In the genomic region with DNA sequence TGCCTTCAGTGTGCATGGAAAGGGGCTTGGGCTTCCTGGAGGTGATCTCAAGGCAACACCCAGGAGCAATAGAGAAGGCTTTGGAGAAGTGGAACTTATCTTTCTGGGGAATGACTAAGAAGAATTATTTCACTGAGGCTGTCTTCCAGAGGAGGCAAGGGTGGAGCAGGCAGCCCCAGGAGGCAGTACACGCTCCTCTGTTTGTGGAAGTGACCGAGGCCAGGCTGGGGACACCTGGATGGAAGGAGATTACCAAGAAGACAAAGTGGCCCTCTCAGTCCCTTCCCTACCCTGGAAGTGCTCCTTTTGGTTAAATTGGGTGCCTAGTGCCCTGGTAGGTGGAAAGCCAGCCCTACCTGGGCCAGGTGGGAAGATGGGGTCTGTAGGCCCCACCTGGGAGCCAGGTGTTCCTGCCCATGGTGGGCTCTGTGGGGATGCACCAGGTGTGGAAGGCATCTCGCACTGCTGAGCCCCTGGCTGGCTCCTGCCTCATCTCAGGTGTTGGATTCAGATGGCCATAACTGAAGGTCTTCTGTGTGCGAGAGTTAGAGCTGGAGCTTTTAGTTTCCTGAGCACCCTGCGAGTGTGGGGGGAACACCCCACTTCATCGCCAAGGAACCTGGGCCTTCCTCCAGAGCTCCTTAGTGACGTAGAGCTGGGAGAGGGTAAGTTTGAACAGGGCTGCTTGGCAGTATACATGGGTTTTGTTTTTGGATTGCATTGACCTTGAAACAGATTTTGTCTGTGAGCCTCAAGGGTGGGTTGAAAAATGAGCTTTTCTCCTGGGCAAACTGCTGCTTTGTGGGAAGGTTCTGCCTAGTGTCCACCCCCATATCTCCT, we compare ENCODE assay signal across 10 cellular contexts. TPM values are rescaled to one million over a fixed set of nuclear protein-coding genes. Genes with fewer than 3 reads are reported as not detected.
DNase-seq lines count a peak whose midpoint lies in the region; ATAC-seq and TF ChIP-seq lines count a peak whose summit lies in the region.
"Had no signal": no experiment of that assay in that cellular context is flagged by ENCODE, and none has a peak within 500 bp of the region (broad histone marks: within the 10 kb centered on the region; RNA-seq: fewer than 3 reads in every experiment).

No MANE protein-coding gene starts in this region.

- H3K27me3 ChIP-seq in left lung (no peaks in the 10 kb centered on the region), testis (no peaks in the 10 kb centered on the region)
- H3K27me3 ChIP-seq: neutrophil had no signal

- CTCF ChIA-PET in activated CD4-positive, alpha-beta T cell treated with anti-CD3 and anti-CD28 coated beads, Interleukin-2, amount 10 ng/mL, durations not matched to agents 7 days and 5 days (lab: Charles Lee), result interaction anchor here (0.8 to 3.0 kb wide), 10 partner anchors 9 to 79 kb away, joined by 3 to 20 read pairs (median 4); no protein-coding TSS in a partner anchor

- H3K4me3 Mint-ChIP-seq in activated CD4-positive, alpha-beta T cell treated with anti-CD3 and anti-CD28 coated beads, Interleukin-2, amount 10 ng/mL, durations not matched to agents 7 days and 5 days, result no peak overlapping the region
- peak overlapping the region; percentile 57 for H3K4me3 Mint-ChIP-seq in activated T-helper 17 cell treated with anti-CD3 and anti-CD28 coated beads, Interleukin-2, amount 50 U/mL, for 72 hours

- peaks cover 0 to 13% of the 10 kb centered on the region in 2 donors for H3K36me3 ChIP-seq in left lung
- H3K36me3 ChIP-seq in testis (ENCODE audit: low read depth, missing control alignments), result no peaks in the 10 kb centered on the region
- H3K36me3 ChIP-seq: neutrophil had no signal

- DNase-seq in activated CD4-positive, alpha-beta T cell treated with anti-CD3 and anti-CD28 coated beads, Interleukin-2, amount 10 ng/mL, durations not matched to agents 7 days and 5 days, result no peak
- no peak for DNase-seq in activated CD4-positive, alpha-beta T cell treated with anti-CD3 and anti-CD28 coated beads, Interleukin-2, amount 50 U/mL, for 4 hours
- DNase-seq in left lung (no peak), testis (peak; percentile 51), NCI-H748 treated with DMSO at 0.1 percent for 48 hours (lab: John Stamatoyannopoulos, UW) (no peak), sciatic nerve (ENCODE audit: low spot score) (no peak), kidney glomerular epithelial cell (lab: John Stamatoyannopoulos, UW) (no peak)
- DNase-seq: NCI-H187 treated with DMSO at 0.1 percent for 48 hours had no signal

- H3K4me1 ChIP-seq in left lung (peaks cover 41 to 55% of the 10 kb centered on the region in 2 donors), testis (peaks cover 58% of the 10 kb centered on the region)

- H3K9me3 Mint-ChIP-seq in activated CD4-positive, alpha-beta T cell treated with anti-CD3 and anti-CD28 coated beads, Interleukin-2, amount 10 ng/mL, durations not matched to agents 7 days and 5 days, result peaks cover 4% of the 10 kb centered on the region
- H3K9me3 Mint-ChIP-seq in activated T-helper 17 cell treated with anti-CD3 and anti-CD28 coated beads, Interleukin-2, amount 50 U/mL, for 72 hours, result no peaks in the 10 kb centered on the region

- TF ChIP-seq CTCF in left lung (IDR thresholded peaks at IDR 0.05) (no peak), testis (IDR thresholded peaks at IDR 0.05) (no peak)

- POLR2A ChIA-PET in activated CD4-positive, alpha-beta T cell treated with anti-CD3 and anti-CD28 coated beads, Interleukin-2, amount 10 ng/mL, durations not matched to agents 7 days and 5 days (lab: Charles Lee), result interaction anchor here (0.7 kb wide), 1 partner anchor 39 kb away, joined by 3 read pairs; no protein-coding TSS in a partner anchor

- H3K9me3 ChIP-seq in left lung (no peaks in the 10 kb centered on the region), testis (no peaks in the 10 kb centered on the region)
- H3K9me3 ChIP-seq: neutrophil had no signal

- 45 to 70% methylated on average over 5 to 7 of the region's 7 CpGs for WGBS in testis, 2 donors

- peaks cover 25% of the 10 kb centered on the region for H3K36me3 Mint-ChIP-seq in activated CD4-positive, alpha-beta T cell treated with anti-CD3 and anti-CD28 coated beads, Interleukin-2, amount 10 ng/mL, durations not matched to agents 7 days and 5 days (ENCODE audit: low read depth)
- H3K36me3 Mint-ChIP-seq in activated T-helper 17 cell treated with anti-CD3 and anti-CD28 coated beads, Interleukin-2, amount 50 U/mL, for 72 hours (ENCODE audit: low read depth), result peaks cover 30% of the 10 kb centered on the region

- intact Hi-C loops in left lung (cut with DNase I) (no loop called here), testis (cut with DNase I; ENCODE audit: low total_unique reads) (no loop called here), sciatic nerve (cut with DNase I) (no loop called here)

- H3K27me3 Mint-ChIP-seq in activated CD4-positive, alpha-beta T cell treated with anti-CD3 and anti-CD28 coated beads, Interleukin-2, amount 10 ng/mL, durations not matched to agents 7 days and 5 days, result no peaks in the 10 kb centered on the region
- H3K27me3 Mint-ChIP-seq in activated T-helper 17 cell treated with anti-CD3 and anti-CD28 coated beads, Interleukin-2, amount 50 U/mL, for 72 hours, result no peaks in the 10 kb centered on the region

- H3K27ac ChIP-seq in left lung (peak overlapping the region; percentile 49 to 71), testis (peak overlapping the region; percentile 80 to 89)
- H3K27ac ChIP-seq: neutrophil had no signal

- peak overlapping the region; percentile 82 for H3K27ac Mint-ChIP-seq in activated CD4-positive, alpha-beta T cell treated with anti-CD3 and anti-CD28 coated beads, Interleukin-2, amount 10 ng/mL, durations not matched to agents 7 days and 5 days
- peak overlapping the region; percentile 88 for H3K27ac Mint-ChIP-seq in activated T-helper 17 cell treated with anti-CD3 and anti-CD28 coated beads, Interleukin-2, amount 50 U/mL, for 72 hours

- no peak for ATAC-seq in activated T-helper 17 cell treated with anti-CD3 and anti-CD28 coated beads, Interleukin-2, amount 50 U/mL, for 72 hours (replicated peaks)
- ATAC-seq in left lung, result peak; percentile 31
- ATAC-seq in sciatic nerve, result no peak

- TF ChIP-seq POLR2A in testis (IDR thresholded peaks at IDR 0.05), result no peak

- H3K4me3 ChIP-seq in left lung, result no peak overlapping the region
- no peak overlapping the region for H3K4me3 ChIP-seq in testis

- peaks cover 72% of the 10 kb centered on the region for H3K4me1 Mint-ChIP-seq in activated CD4-positive, alpha-beta T cell treated with anti-CD3 and anti-CD28 coated beads, Interleukin-2, amount 10 ng/mL, durations not matched to agents 7 days and 5 days
- H3K4me1 Mint-ChIP-seq in activated T-helper 17 cell treated with anti-CD3 and anti-CD28 coated beads, Interleukin-2, amount 50 U/mL, for 72 hours, result peaks cover 41% of the 10 kb centered on the region

RNA-seq across cellular contexts. Expression of gene MICAL2, which starts 46.1 kb away (rescaled TPM):
- total RNA-seq in activated CD4-positive, alpha-beta T cell treated with anti-CD3 and anti-CD28 coated beads, Interleukin-2, amount 10 ng/mL, durations not matched to agents 7 days and 5 days, result 10 to 100 TPM; 45.5 to 47.3 TPM
- total RNA-seq in activated T-helper 17 cell treated with anti-CD3 and anti-CD28 coated beads, Interleukin-2, amount 50 U/mL, for 72 hours, result 100 to 1,000 TPM; 127 to 253 TPM
- 100 to 1,000 TPM; 242 to 293 TPM for total RNA-seq in left lung
- total RNA-seq in testis, result 100 to 1,000 TPM; 401 to 461 TPM
- polyA plus RNA-seq in testis (ENCODE audit: insufficient read depth, low read depth, low replicate concordance), result 224 TPM
- total RNA-seq in sciatic nerve, result 92.4 TPM
